Comparison of ENCODE assay signal across 8 cellular contexts in genomic region chr20:652611-653109, GRCh38. TPM values are rescaled to one million over a fixed set of nuclear protein-coding genes. Genes with fewer than 3 reads are reported as not detected.
DNase-seq lines count a peak whose midpoint lies in the region; ATAC-seq and TF ChIP-seq lines count a peak whose summit lies in the region.

No MANE protein-coding gene starts in this region.

- peaks cover 36% of the 10 kb centered on the region for H3K36me3 ChIP-seq in left ventricle myocardium inferior
- H3K36me3 ChIP-seq in skeletal muscle satellite cell (ENCODE audit: insufficient read depth, low read length) = peaks cover 29% of the 10 kb centered on the region

- peak overlapping the region; percentile 94 for H3K9ac ChIP-seq in skeletal muscle satellite cell (ENCODE audit: low read depth, low read length)

- DNase-seq in activated T-helper 1 cell treated with Interleukin-2 at 50 U/mL for 16 hours (ENCODE audit: low read depth) = peak; percentile 2
- DNase-seq in left ventricle myocardium inferior = no peak
- DNase-seq in SKM-1 treated with dmso at 0.1 percent for 144 hours (lab: John Stamatoyannopoulos, UW; ENCODE audit: unreplicated experiment) = no peak
- DNase-seq in T1000 (lab: John Stamatoyannopoulos, UW) = no peak

- H3K4me3 ChIP-seq in left ventricle myocardium inferior (peak overlapping the region; percentile 86), skeletal muscle satellite cell (ENCODE audit: low read length) (peak overlapping the region; percentile 90)

- H3K4me2 ChIP-seq in skeletal muscle satellite cell (ENCODE audit: low read length) = peak overlapping the region; percentile 92

- H3K27ac ChIP-seq in left ventricle myocardium inferior (replicated peaks) = peak overlapping the region; percentile 96

- intact Hi-C loops in left ventricle myocardium inferior (cut with micrococcal nuclease) = no loop called here

- H3K27me3 ChIP-seq in left ventricle myocardium inferior (ENCODE audit: low read depth) (no peaks in the 10 kb centered on the region), skeletal muscle satellite cell (ENCODE audit: control insufficient read depth, insufficient read depth, low read length) (peaks cover 3% of the 10 kb centered on the region)

- ATAC-seq in GM18511 (IDR thresholded peaks at IDR 0.05; ENCODE audit: unreplicated experiment) (peak; percentile 16), HG03342 (IDR thresholded peaks at IDR 0.05; ENCODE audit: unreplicated experiment) (peak; percentile 24), GM21619 (IDR thresholded peaks at IDR 0.05; ENCODE audit: unreplicated experiment) (no peak)

- peaks cover 47% of the 10 kb centered on the region for H3K4me1 ChIP-seq in left ventricle myocardium inferior
- H3K4me1 ChIP-seq in skeletal muscle satellite cell (ENCODE audit: control insufficient read depth, insufficient read depth, low read length) = peaks cover 25% of the 10 kb centered on the region

- peaks cover 3% of the 10 kb centered on the region for H3K9me3 ChIP-seq in left ventricle myocardium inferior (replicated peaks)
- H3K9me3 ChIP-seq in skeletal muscle satellite cell (replicated peaks; ENCODE audit: low read length) = no peaks in the 10 kb centered on the region

- TF ChIP-seq CTCF in left ventricle myocardium inferior (IDR thresholded peaks at IDR 0.05; ENCODE audit: borderline replicate concordance) = no peak

RNA-seq across cellular contexts. Expression of gene SRXN1, which starts 0.3 kb away (rescaled TPM):
- total RNA-seq in left ventricle myocardium inferior = 55.3 TPM
- total RNA-seq in skeletal muscle satellite cell (2012; rRNA removed) = 51.7 and 72.5 TPM in 2 replicates

RNA-seq across cellular contexts. Expression of gene SCRT2, which starts 22.9 kb away (rescaled TPM):
- total RNA-seq in left ventricle myocardium inferior = not detected
- not detected in 2 replicates for total RNA-seq in skeletal muscle satellite cell (2012; rRNA removed)

RNA-seq across cellular contexts. Expression of gene TCF15, which starts 42.6 kb away (rescaled TPM):
- total RNA-seq in left ventricle myocardium inferior = 11.1 TPM
- not detected in 2 replicates for total RNA-seq in skeletal muscle satellite cell (2012; rRNA removed)
